Comparison of ENCODE assay signal across 16 cellular contexts in the genomic region with DNA sequence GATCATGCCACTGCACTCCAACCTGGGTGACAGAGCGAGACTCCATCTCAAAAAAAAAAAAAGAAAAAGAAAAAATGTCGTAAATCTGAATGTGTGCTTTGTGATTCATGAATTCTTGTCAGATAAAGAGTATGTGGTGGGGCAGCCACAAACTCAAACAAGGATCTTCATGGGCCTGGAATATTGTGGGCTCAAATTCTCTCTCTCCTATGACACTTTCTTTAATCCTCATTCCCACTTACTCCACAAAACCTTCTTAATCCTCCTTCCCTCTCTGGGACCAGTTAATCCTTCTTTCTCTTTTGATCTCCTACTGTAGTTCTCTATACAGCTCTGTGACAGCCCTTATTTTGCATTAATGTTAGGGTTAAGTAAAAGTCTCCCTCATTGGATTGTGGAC.
DNase-seq lines count a peak whose midpoint lies in the region; ATAC-seq and TF ChIP-seq lines count a peak whose summit lies in the region.
"Had no signal": no experiment of that assay in that cellular context is flagged by ENCODE, and none has a peak within 500 bp of the region (broad histone marks: within the 10 kb centered on the region; RNA-seq: fewer than 3 reads in every experiment).

No MANE protein-coding gene starts in this region.

- ATAC-seq in GM18873 (IDR thresholded peaks at IDR 0.05; ENCODE audit: low FRiP score, unreplicated experiment): no peak
- ATAC-seq: T-cell had no signal

- no peaks in the 10 kb centered on the region for H3K4me1 ChIP-seq in testis
- H3K4me1 ChIP-seq: BLaER1 had no signal

- no peaks in the 10 kb centered on the region for H3K36me3 ChIP-seq in testis (ENCODE audit: low read depth, missing control alignments)
- H3K36me3 ChIP-seq: BLaER1 had no signal

- H3K27me3 ChIP-seq in layer of hippocampus (ENCODE audit: control insufficient read depth, insufficient read depth, low read length) (no peaks in the 10 kb centered on the region), testis (no peaks in the 10 kb centered on the region)
- H3K27me3 ChIP-seq: BLaER1 had no signal

- intact Hi-C loops in testis (cut with DNase I; ENCODE audit: low total_unique reads): no loop called here

- H3K4me3 ChIP-seq in cardiac fibroblast (replicated peaks in 1 of 2; ENCODE audit: low read depth in 2 of 2, low read length in 2 of 2): no peak overlapping the region
- no peak overlapping the region for H3K4me3 ChIP-seq in testis
- H3K4me3 ChIP-seq: BLaER1 had no signal

- TF ChIP-seq CTCF in cardiac fibroblast (IDR thresholded peaks at IDR 0.05; ENCODE audit: low read depth, low read length) (no peak), testis (IDR thresholded peaks at IDR 0.05) (no peak)

- no peaks in the 10 kb centered on the region for H3K9me3 ChIP-seq in testis
- H3K9me3 ChIP-seq: BLaER1 had no signal

- H3K27ac ChIP-seq in layer of hippocampus (ENCODE audit: low read depth, low read length) (peak overlapping the region; percentile 82), testis (no peak overlapping the region)
- H3K27ac ChIP-seq: BLaER1, RWPE1 had no signal

- WGBS in testis, 2 donors: 85 to 92% methylated on average over 2 of the region's 2 CpGs

- DNase-seq in AG20443 (ENCODE audit: low spot score) (peak; percentile 57), LHCN-M2 (ENCODE audit: low read depth) (peak; percentile 86), cardiac fibroblast (ENCODE audit: low read depth in 2 of 2) (peak; percentile 41 to 75), germinal center (ENCODE audit: low spot score) (no peak), testis (no peak), islet precursor cell (no peak)
- DNase-seq: activated CD8-positive, alpha-beta memory T cell treated with anti-CD3 and anti-CD28 coated beads for 24 hours; effector CD4-positive, alpha-beta T cell; NCI-H2029; NCI-H774; nephron progenitor cell; T-cell had no signal

- TF ChIP-seq POLR2A in testis (IDR thresholded peaks at IDR 0.05): no peak

Comparison
In these comparisons a context has a peak if more than half of its experiments do, and no peak if none do; other contexts are left out.
1. DNase-seq: peak in AG20443 (single experiment), LHCN-M2 (single experiment) and cardiac fibroblast (2 of 2); none in germinal center (single experiment), testis (single experiment) and islet precursor cell (single experiment).